11 cellular contexts compared by ENCODE assay signal in the genomic region with DNA sequence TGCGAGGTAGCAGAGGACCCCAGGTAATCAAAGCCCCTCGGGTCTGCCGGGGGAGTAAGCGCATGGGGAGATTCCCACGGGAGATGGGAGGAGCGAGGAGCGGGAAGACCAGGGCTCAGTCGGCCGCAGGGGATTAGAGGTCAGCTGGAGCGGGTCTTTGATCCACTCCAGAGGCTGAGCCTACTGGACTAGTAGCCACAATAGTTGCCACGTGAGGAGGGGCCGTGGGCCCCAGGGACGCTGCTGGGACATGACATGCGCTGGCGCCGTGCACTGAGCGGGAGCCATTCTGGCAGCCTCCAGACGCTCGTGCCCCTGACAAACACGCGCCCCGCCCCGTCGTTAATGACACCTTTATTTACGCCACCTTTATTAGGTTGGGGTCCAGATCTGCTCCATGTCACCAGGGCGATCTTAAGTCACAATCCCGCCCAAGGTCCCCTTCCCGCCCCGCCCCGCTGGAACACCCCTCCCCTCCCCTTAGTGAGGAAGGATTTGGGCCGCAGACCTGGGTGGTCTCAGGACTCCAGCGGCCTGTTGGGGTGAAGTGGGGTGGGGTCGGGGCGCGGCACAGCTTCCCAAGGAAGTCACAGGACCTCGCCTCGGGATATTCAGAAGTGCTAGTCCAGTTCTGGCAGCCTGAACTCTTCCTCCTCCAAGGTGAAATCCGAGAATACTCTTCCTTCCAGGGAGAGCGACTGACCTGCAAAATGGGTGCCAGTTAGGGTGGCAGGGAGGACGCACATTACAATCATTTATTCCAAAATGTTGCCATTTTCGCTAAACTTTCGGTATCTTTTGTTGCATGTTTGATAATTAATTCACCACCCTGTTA. TPM values are rescaled to one million over a fixed set of nuclear protein-coding genes. Genes with fewer than 3 reads are reported as not detected.
A peak's percentile ranks its signal among the peaks of the same experiment; 100 is the strongest.
DNase-seq lines count a peak whose midpoint lies in the region; ATAC-seq, FAIRE-seq and TF ChIP-seq lines count a peak whose summit lies in the region.
"Had no signal": no experiment of that assay in that cellular context is flagged by ENCODE, and none has a peak within 500 bp of the region (broad histone marks: within the 10 kb centered on the region; RNA-seq: fewer than 3 reads in every experiment).

No MANE protein-coding gene starts in this region.

- H3K79me2 ChIP-seq in H1 (ENCODE audit: control insufficient read depth in 1 of 2, insufficient read depth in 2 of 2, low read length in 2 of 2), result no peaks in the 10 kb centered on the region

- no peak overlapping the region for H3K14ac ChIP-seq in H1 (ENCODE audit: insufficient read length)

- peaks cover 0 to 12% of the 10 kb centered on the region in 2 donors for H3K27me3 Mint-ChIP-seq in natural killer cell treated with Interleukin-12 subunit alpha and Interleukin-12 subunit beta and Interleukin-15 and Interleukin-18, amount 100 ng/mL, for 72 hours

- no peak overlapping the region for H4K91ac ChIP-seq in H1 (replicated peaks; ENCODE audit: insufficient read length, low read length)

- 25% methylated on average over 29 of the region's 42 CpGs; no CpG with 5 or more reads in 1 of the 2 experiments for WGBS in H1 (ENCODE audit: extremely low coverage in 1 of 2, insufficient coverage in 1 of 2, insufficient read length in 1 of 2, insufficient replicate concordance in 2 of 2, low coverage in 1 of 2, low lambda C conversion rate in 2 of 2, missing lambda C conversion rate in 1 of 2), 2 experiments

- H2BK12ac ChIP-seq in H1 (ENCODE audit: low read depth, low read length), result no peak overlapping the region; the same call in 1 of the 2 replicates

- H3K27ac Mint-ChIP-seq in natural killer cell treated with Interleukin-12 subunit alpha and Interleukin-12 subunit beta and Interleukin-15 and Interleukin-18, amount 100 ng/mL, for 72 hours, result peak overlapping the region; percentile 5 to 37

- H4K5ac ChIP-seq in H1 (ENCODE audit: insufficient read length, low read depth, low read length), result no peak overlapping the region

- no peak overlapping the region for H2BK5ac ChIP-seq in H1 (ENCODE audit: low read depth, low read length)

- H3K36me3 Mint-ChIP-seq in natural killer cell treated with Interleukin-12 subunit alpha and Interleukin-12 subunit beta and Interleukin-15 and Interleukin-18, amount 100 ng/mL, for 72 hours, result no peaks in the 10 kb centered on the region

- no peak for FAIRE-seq in H1 (lab: Jason Lieb, UNC)
- FAIRE-seq: urothelium cell line had no signal

- peak overlapping the region; percentile 10 to 55 (median 34); a peak in 5 of 8 replicates for H3K4me3 ChIP-seq in H1 (ENCODE audit: extremely low read depth in 1 of 4, insufficient read depth in 2 of 4, low read depth in 3 of 4, low read length in 4 of 4)
- H3K4me3 ChIP-seq: MG63 had no signal

- no peak overlapping the region for H3K56ac ChIP-seq in H1 (replicated peaks; ENCODE audit: insufficient read length, low read depth, low read length)

- H3K4me3 Mint-ChIP-seq in natural killer cell treated with Interleukin-12 subunit alpha and Interleukin-12 subunit beta and Interleukin-15 and Interleukin-18, amount 100 ng/mL, for 72 hours, result peak overlapping the region; percentile 71

- no peak overlapping the region; the same call in 1 of the 2 replicates for H3K18ac ChIP-seq in H1 (ENCODE audit: extremely low read depth, low read length)

- H3K23ac ChIP-seq in H1 (ENCODE audit: insufficient read length), result no peak overlapping the region

- TF ChIP-seq RAD21 in H1 (IDR thresholded peaks at IDR 0.05 in 1 of 2, conservative IDR thresholded peaks at IDR 0.05 in 1 of 2; ENCODE audit: low read depth in 2 of 2, low read length in 2 of 2), result no peak

- no peak overlapping the region for H2BK20ac ChIP-seq in H1 (ENCODE audit: low read length)

- H3K9me3 Mint-ChIP-seq in natural killer cell treated with Interleukin-12 subunit alpha and Interleukin-12 subunit beta and Interleukin-15 and Interleukin-18, amount 100 ng/mL, for 72 hours, result no peaks in the 10 kb centered on the region

- H2BK15ac ChIP-seq in H1 (ENCODE audit: low read length), result 0 out of 2 replicates have a peak overlapping the region, but pooled peaks have one; percentile 61

- peak overlapping the region; percentile 76 to 82 for H3K4me2 ChIP-seq in H1 (ENCODE audit: insufficient read depth in 1 of 2, low read depth in 2 of 2, low read length in 2 of 2)

- H3K4me1 ChIP-seq in H1 (replicated peaks in 1 of 4; ENCODE audit: control insufficient read depth in 3 of 4, insufficient read depth in 4 of 4, low read length in 3 of 4) (peaks cover 0 to 7% (median 0%) of the 10 kb centered on the region in 4 experiments; a peak in 1 of 7 replicates), foreskin keratinocyte (no peaks in the 10 kb centered on the region)

- no peak for TF ChIP-seq EP300 in H1 (IDR thresholded peaks at IDR 0.05; ENCODE audit: borderline replicate concordance in 1 of 2, low read depth in 2 of 2, low read length in 2 of 2)

- no peak overlapping the region for H4K8ac ChIP-seq in H1 (ENCODE audit: extremely low read depth, insufficient read depth, low read length)

- no peak overlapping the region for H2BK120ac ChIP-seq in H1 (replicated peaks; ENCODE audit: low read depth, low read length)

- no peak overlapping the region for H3K9ac ChIP-seq in H1 (replicated peaks in 1 of 4; ENCODE audit: extremely low read depth in 1 of 4, low read depth in 3 of 4, low read length in 3 of 4)

- TF ChIP-seq CTCF in H1 (IDR thresholded peaks at IDR 0.05; ENCODE audit: control extremely low read depth in 1 of 3, insufficient read depth in 1 of 3, low read depth in 1 of 3, low read length in 3 of 3) (no peak), foreskin keratinocyte (conservative IDR thresholded peaks at IDR 0.05) (no peak)

- peak; percentile 29 for DNase-seq in stimulated activated CD4-positive, alpha-beta T cell treated with anti-CD3 and anti-CD28 coated beads, Interleukin-4, amount 100 ng/mL, for 1 hour
- no peak for DNase-seq in stimulated activated CD4-positive, alpha-beta T cell treated with anti-CD3 and anti-CD28 coated beads, Interleukin-4, amount 100 ng/mL, for 24 hours
- DNase-seq in H1 (ENCODE audit: low read depth in 1 of 2, low spot score in 2 of 2), result no peak
- DNase-seq in natural killer cell treated with Interleukin-12 subunit alpha and Interleukin-12 subunit beta and Interleukin-15 and Interleukin-18, amount 100 ng/mL, for 72 hours (ENCODE audit: low spot score), result no peak
- no peak for DNase-seq in foreskin keratinocyte
- no peak for DNase-seq in NCI-H2081 (lab: John Stamatoyannopoulos, UW)
- DNase-seq in amniotic stem cell (lab: John Stamatoyannopoulos, UW), result no peak
- DNase-seq: MG63 had no signal

- H3K27ac ChIP-seq in H1 (ENCODE audit: low read depth, low read length) (no peak overlapping the region), foreskin keratinocyte (no peak overlapping the region)

- CTCF ChIA-PET in H1 (lab: Charles Lee; ENCODE audit: partially characterized antibody), result interaction anchor here (0.7 to 13.7 kb wide), 10 partner anchors 10 to 310 kb away, joined by 3 to 106 read pairs (median 8); partner anchors contain the start of genes MPP2 and PPY

- peaks cover 3% of the 10 kb centered on the region; the same call in 1 of the 2 replicates for H3K23me2 ChIP-seq in H1 (ENCODE audit: low read depth, low read length)

- no peak for ATAC-seq in natural killer cell treated with Interleukin-12 subunit alpha and Interleukin-12 subunit beta and Interleukin-15 and Interleukin-18, amount 100 ng/mL, for 72 hours
- ATAC-seq in foreskin keratinocyte, result no peak
- no peak for ATAC-seq in HG03139 (IDR thresholded peaks at IDR 0.05; ENCODE audit: unreplicated experiment)

- no peaks in the 10 kb centered on the region for H4K20me1 ChIP-seq in H1 (replicated peaks in 1 of 2; ENCODE audit: control insufficient read depth in 1 of 2, insufficient read depth in 2 of 2, low read length in 2 of 2)

- no peaks in the 10 kb centered on the region for H3K9me3 ChIP-seq in H1 (ENCODE audit: insufficient read depth in 2 of 2, low read depth in 1 of 2, low read length in 1 of 2)
- H3K9me3 ChIP-seq: MG63 had no signal

- no peak overlapping the region for H3K4ac ChIP-seq in H1 (replicated peaks; ENCODE audit: insufficient read length, low read depth, low read length)

- H2AFZ ChIP-seq in H1 (ENCODE audit: low read length), result peak overlapping the region; percentile 90

- no peaks in the 10 kb centered on the region for H3K79me1 ChIP-seq in H1 (ENCODE audit: low read depth, low read length)

- no peaks in the 10 kb centered on the region for H3K36me3 ChIP-seq in H1 (ENCODE audit: control insufficient read depth in 2 of 4, insufficient read depth in 4 of 4, low read length in 3 of 4)
- H3K36me3 ChIP-seq: MG63 had no signal

- POLR2A ChIA-PET in H1 (lab: Charles Lee; ENCODE audit: partially characterized antibody), result no interaction called here

- no peak overlapping the region for H2AK5ac ChIP-seq in H1 (ENCODE audit: low read depth, low read length)

- TF ChIP-seq POLR2A in H1 (IDR thresholded peaks at IDR 0.05; ENCODE audit: control extremely low read depth in 1 of 2, low read depth in 2 of 2, low read length in 2 of 2), result no peak

- H3K4me1 Mint-ChIP-seq in natural killer cell treated with Interleukin-12 subunit alpha and Interleukin-12 subunit beta and Interleukin-15 and Interleukin-18, amount 100 ng/mL, for 72 hours (ENCODE audit: low read depth in 2 of 2), result peaks cover 8 to 11% of the 10 kb centered on the region in 2 donors

- H3K27me3 ChIP-seq in H1 (replicated peaks in 1 of 4; ENCODE audit: control insufficient read depth in 3 of 4, extremely low read depth in 1 of 4, insufficient read depth in 3 of 4, low read length in 3 of 4), result peaks cover 3 to 28% (median 15%) of the 10 kb centered on the region in 4 experiments
- peaks cover 59% of the 10 kb centered on the region for H3K27me3 ChIP-seq in foreskin keratinocyte

RNA-seq across cellular contexts. Expression of gene PPY, which starts 15.0 kb away (rescaled TPM):
- total RNA-seq in H1 (2021; fragmentation: NEBNext Ultra II Directional; extraction: Animal tissue kit (Norgen Biotek cat#: 25700)), result not detected in 2 replicates
- polyA plus RNA-seq in H1 (2011; rRNA removed) (0.26 TPM in 1 of 2 replicates, not detected in the other), foreskin keratinocyte (not detected in 2 replicates)
- 0.31 TPM for polyA plus RNA-seq in H1 (2011; cell fraction: cytosol; rRNA removed)
- polyA plus RNA-seq in H1 (2011; cell fraction: nucleus; rRNA removed), result 0.51 TPM
- not detected in 4 replicates for polyA plus RNA-seq in H1 (2012, experiment 1 of 2)
- not detected for polyA plus RNA-seq in H1 (2012, experiment 2 of 2)
- 0.26 TPM for polyA plus RNA-seq in H1 (2013, experiment 1 of 2)
- 0.42 TPM for polyA plus RNA-seq in H1 (2013, experiment 2 of 2)
- polyA minus RNA-seq in H1 (2011; rRNA and poly(A)+ RNA removed), result not detected in 2 replicates
- not detected for polyA minus RNA-seq in H1 (2011; cell fraction: cytosol; rRNA and poly(A)+ RNA removed)
- polyA minus RNA-seq in H1 (2011; cell fraction: nucleus; rRNA and poly(A)+ RNA removed), result not detected
- not detected for total RNA-seq in natural killer cell treated with Interleukin-12 subunit alpha and Interleukin-12 subunit beta and Interleukin-15 and Interleukin-18, amount 100 ng/mL, for 72 hours
- total RNA-seq in foreskin keratinocyte, result not detected in 2 replicates
- total RNA-seq: Daoy had no signal

RNA-seq across cellular contexts. Expression of gene MPP2, which starts 20.0 kb away (rescaled TPM):
- total RNA-seq in H1 (2021; fragmentation: NEBNext Ultra II Directional; extraction: Animal tissue kit (Norgen Biotek cat#: 25700)), result 30.9 and 31.6 TPM in 2 replicates
- polyA plus RNA-seq in H1 (2011; rRNA removed) (33.5 and 34.1 TPM in 2 replicates), foreskin keratinocyte (0.40 and 0.49 TPM in 2 replicates)
- 32.2 TPM for polyA plus RNA-seq in H1 (2011; cell fraction: cytosol; rRNA removed)
- polyA plus RNA-seq in H1 (2011; cell fraction: nucleus; rRNA removed), result 34.9 TPM
- polyA plus RNA-seq in H1 (2012, experiment 1 of 2), result 24.3 to 30.8 TPM (median 28.2 TPM) in 4 replicates
- polyA plus RNA-seq in H1 (2012, experiment 2 of 2), result 35.9 TPM
- polyA plus RNA-seq in H1 (2013, experiment 1 of 2), result 12.0 TPM
- 12.3 TPM for polyA plus RNA-seq in H1 (2013, experiment 2 of 2)
- polyA minus RNA-seq in H1 (2011; rRNA and poly(A)+ RNA removed), result 41.6 and 46.0 TPM in 2 replicates
- polyA minus RNA-seq in H1 (2011; cell fraction: cytosol; rRNA and poly(A)+ RNA removed), result 23.7 TPM
- polyA minus RNA-seq in H1 (2011; cell fraction: nucleus; rRNA and poly(A)+ RNA removed), result 15.2 TPM
- under 1 TPM; 0.47 to 0.64 TPM for total RNA-seq in natural killer cell treated with Interleukin-12 subunit alpha and Interleukin-12 subunit beta and Interleukin-15 and Interleukin-18, amount 100 ng/mL, for 72 hours
- total RNA-seq in foreskin keratinocyte, result 0.53 and 0.71 TPM in 2 replicates

RNA-seq across cellular contexts. Expression of gene PYY, which starts 26.4 kb away (rescaled TPM):
- 0.42 and 0.93 TPM in 2 replicates for total RNA-seq in H1 (2021; fragmentation: NEBNext Ultra II Directional; extraction: Animal tissue kit (Norgen Biotek cat#: 25700))
- polyA plus RNA-seq in H1 (2011; rRNA removed) (2.7 and 3.4 TPM in 2 replicates), foreskin keratinocyte (0.14 and 0.24 TPM in 2 replicates)
- 1.0 TPM for polyA plus RNA-seq in H1 (2011; cell fraction: cytosol; rRNA removed)
- 2.4 TPM for polyA plus RNA-seq in H1 (2011; cell fraction: nucleus; rRNA removed)
- polyA plus RNA-seq in H1 (2012, experiment 1 of 2), result 1.0 to 3.2 TPM (median 1.7 TPM) in 4 replicates
- 2.4 TPM for polyA plus RNA-seq in H1 (2012, experiment 2 of 2)
- 3.9 TPM for polyA plus RNA-seq in H1 (2013, experiment 1 of 2)
- 4.8 TPM for polyA plus RNA-seq in H1 (2013, experiment 2 of 2)
- polyA minus RNA-seq in H1 (2011; rRNA and poly(A)+ RNA removed), result 0.57 TPM in 1 of 2 replicates, not detected in the other
- polyA minus RNA-seq in H1 (2011; cell fraction: cytosol; rRNA and poly(A)+ RNA removed), result not detected
- polyA minus RNA-seq in H1 (2011; cell fraction: nucleus; rRNA and poly(A)+ RNA removed), result not detected
- total RNA-seq in natural killer cell treated with Interleukin-12 subunit alpha and Interleukin-12 subunit beta and Interleukin-15 and Interleukin-18, amount 100 ng/mL, for 72 hours, result not detected
- not detected in 2 replicates for total RNA-seq in foreskin keratinocyte
- total RNA-seq: Daoy had no signal

Comparison
In these comparisons a context has a peak if more than half of its experiments do, and no peak if none do; other contexts are left out.
1. RNA of gene MPP2, which starts 20.0 kb away (total RNA-seq): 30.9 to 31.6 TPM in H1; 0.47 to 0.64 TPM in natural killer cell treated with Interleukin-12 subunit alpha and Interleukin-12 subunit beta and Interleukin-15 and Interleukin-18, amount 100 ng/mL, for 72 hours and 0.53 to 0.71 TPM in foreskin keratinocyte; every median in the first group is over 10 times any median in the second.